Comparison of ENCODE assay signal across 18 cellular contexts in genomic region chr1:145987926-145988325, GRCh38. TPM values are rescaled to one million over a fixed set of nuclear protein-coding genes. Genes with fewer than 3 reads are reported as not detected.
DNase-seq lines count a peak whose midpoint lies in the region; ATAC-seq and TF ChIP-seq lines count a peak whose summit lies in the region.
"Had no signal": no experiment of that assay in that cellular context is flagged by ENCODE, and none has a peak within 500 bp of the region (broad histone marks: within the 10 kb centered on the region; RNA-seq: fewer than 3 reads in every experiment).

No MANE protein-coding gene starts in this region.

- WGBS in mammary epithelial cell (ENCODE audit: low coverage, missing lambda C conversion rate): 100% methylated on average over 1 of the region's 1 CpG
- 100% methylated on average over 1 of the region's 1 CpG for WGBS in transverse colon (ENCODE audit: low coverage in 1 of 2), 2 donors
- WGBS in aorta, 2 donors: 100% methylated on average over 1 of the region's 1 CpG

- H3K27ac ChIP-seq in mammary epithelial cell (ENCODE audit: insufficient read depth, low read depth, low read length): no peak overlapping the region
- H3K27ac ChIP-seq in transverse colon: peak overlapping the region; percentile 96 to 99 (median 98)
- H3K27ac ChIP-seq in aorta (ENCODE audit: low read depth in 1 of 2, low read length in 2 of 2): no peak overlapping the region
- H3K27ac ChIP-seq: prostate gland had no signal

- no peak overlapping the region for H3K9ac ChIP-seq in mammary epithelial cell (ENCODE audit: insufficient read depth, low read length)

- no peaks in the 10 kb centered on the region for H3K9me3 Mint-ChIP-seq in MCF 10A (ENCODE audit: unreplicated experiment)
- no peaks in the 10 kb centered on the region for H3K9me3 Mint-ChIP-seq in activated naive CD8-positive, alpha-beta T cell treated with anti-CD3 and anti-CD28 coated beads, Interleukin-2, amount 50 U/mL, for 24 hours
- H3K9me3 Mint-ChIP-seq in naive thymus-derived CD8-positive, alpha-beta T cell: peaks cover 0 to 3% (median 0%) of the 10 kb centered on the region in 9 donors
- H3K9me3 Mint-ChIP-seq: activated CD4-positive, alpha-beta T cell treated with anti-CD3 and anti-CD28 coated beads, Interleukin-2, amount 10 ng/mL, durations not matched to agents 24 days and 14 days; activated T-helper 2 cell treated with anti-CD3 and anti-CD28 coated beads, Interferon-gamma antibody, Interleukin-2, Interleukin-4, amounts not matched to agents 10 μg/mL and 5 μg/mL and 100 μg/mL, durations not matched to agents 14 hours and 24 hours and 36 hours; T-helper 2 cell treated with Interferon-gamma antibody and Interleukin-4, amounts not matched to agents 5 μg/mL and 100 μg/mL, for 36 hours had no signal

- ATAC-seq in activated naive CD8-positive, alpha-beta T cell treated with anti-CD3 and anti-CD28 coated beads, Interleukin-2, amount 50 U/mL, for 24 hours: no peak
- no peak for ATAC-seq in naive thymus-derived CD8-positive, alpha-beta T cell
- ATAC-seq in aorta (ENCODE audit: low FRiP score) (no peak), HG03039 (IDR thresholded peaks at IDR 0.05; ENCODE audit: unreplicated experiment) (no peak)

- no peak for DNase-seq in MCF 10A (ENCODE audit: unreplicated experiment)
- no peak for DNase-seq in mammary epithelial cell
- DNase-seq in activated naive CD8-positive, alpha-beta T cell treated with anti-CD3 and anti-CD28 coated beads, Interleukin-2, amount 50 U/mL, for 24 hours: no peak
- DNase-seq in naive thymus-derived CD8-positive, alpha-beta T cell: no peak
- no peak for DNase-seq in transverse colon
- no peak for DNase-seq in aorta
- no peak for DNase-seq in glomerular visceral epithelial cell (ENCODE audit: extremely low spot score)
- DNase-seq: activated CD4-positive, alpha-beta T cell treated with anti-CD3 and anti-CD28 coated beads, Interleukin-2, amount 10 ng/mL, durations not matched to agents 24 days and 14 days; MG63; NCI-H2029; NCI-H526 treated with DMSO at 0.1 percent for 48 hours had no signal

- H3K4me1 ChIP-seq in mammary epithelial cell (ENCODE audit: insufficient read depth, low read length) (peaks cover 26% of the 10 kb centered on the region), transverse colon (peaks cover 41 to 57% (median 47%) of the 10 kb centered on the region in 4 donors), aorta (ENCODE audit: control insufficient read depth in 1 of 2, insufficient read depth in 2 of 2, low read length in 2 of 2) (peaks cover 0 to 6% of the 10 kb centered on the region in 2 donors)
- H3K4me1 ChIP-seq: prostate gland had no signal

- H3K4me3 ChIP-seq in mammary epithelial cell (replicated peaks in 1 of 3; ENCODE audit: insufficient read depth in 1 of 3, low read depth in 2 of 3, low read length in 3 of 3): no peak overlapping the region
- H3K4me3 ChIP-seq in transverse colon: no peak overlapping the region
- H3K4me3 ChIP-seq in aorta (ENCODE audit: low read length in 2 of 2): no peak overlapping the region
- H3K4me3 ChIP-seq: MG63, prostate gland had no signal

- TF ChIP-seq CTCF in MCF 10A (IDR thresholded peaks at IDR 0.05; ENCODE audit: unreplicated experiment) (no peak), mammary epithelial cell (conservative IDR thresholded peaks at IDR 0.05 in 1 of 2, IDR thresholded peaks at IDR 0.05 in 1 of 2; ENCODE audit: extremely low read depth in 1 of 2, insufficient read depth in 1 of 2, low read depth in 1 of 2, low read length in 2 of 2) (no peak), transverse colon (IDR thresholded peaks at IDR 0.05) (no peak)

- in situ Hi-C loops in mammary epithelial cell (cut with MboI; ENCODE audit: low sequenced_read_pairs in 2 of 2) (no loop called here), transverse colon (cut with MboI; ENCODE audit: low pct_ligation_motif_present in 1 of 4, low pct_unique_long_range_greater_than_20kb in 1 of 4, low sequenced_read_pairs in 3 of 4) (no loop called here)

- peaks cover 46% of the 10 kb centered on the region for H3K4me1 Mint-ChIP-seq in MCF 10A (ENCODE audit: insufficient read depth, unreplicated experiment)
- peaks cover 62% of the 10 kb centered on the region for H3K4me1 Mint-ChIP-seq in activated naive CD8-positive, alpha-beta T cell treated with anti-CD3 and anti-CD28 coated beads, Interleukin-2, amount 50 U/mL, for 24 hours
- H3K4me1 Mint-ChIP-seq in naive thymus-derived CD8-positive, alpha-beta T cell: peaks cover 51 to 86% (median 80%) of the 10 kb centered on the region in 4 donors

- H3K4me2 ChIP-seq in mammary epithelial cell (ENCODE audit: insufficient read depth, low read depth, low read length): no peak overlapping the region

- TF ChIP-seq POLR2A in transverse colon (IDR thresholded peaks at IDR 0.05): peak; percentile 32

- H3K27me3 Mint-ChIP-seq in MCF 10A (ENCODE audit: insufficient read depth, unreplicated experiment): no peaks in the 10 kb centered on the region
- H3K27me3 Mint-ChIP-seq in activated naive CD8-positive, alpha-beta T cell treated with anti-CD3 and anti-CD28 coated beads, Interleukin-2, amount 50 U/mL, for 24 hours: no peaks in the 10 kb centered on the region
- no peaks in the 10 kb centered on the region for H3K27me3 Mint-ChIP-seq in naive thymus-derived CD8-positive, alpha-beta T cell
- H3K27me3 Mint-ChIP-seq: activated CD4-positive, alpha-beta T cell treated with anti-CD3 and anti-CD28 coated beads, Interleukin-2, amount 10 ng/mL, durations not matched to agents 24 days and 14 days had no signal

- H3K27me3 ChIP-seq in mammary epithelial cell (ENCODE audit: insufficient read depth, low read length): no peaks in the 10 kb centered on the region
- no peaks in the 10 kb centered on the region for H3K27me3 ChIP-seq in transverse colon
- H3K27me3 ChIP-seq in aorta (ENCODE audit: control insufficient read depth in 1 of 2, insufficient read depth in 2 of 2, low read length in 1 of 2): no peaks in the 10 kb centered on the region
- H3K27me3 ChIP-seq: MG63 had no signal

- POLR2A ChIA-PET in MCF 10A (lab: Yijun Ruan, JAX): interaction anchor here (0.9 to 28.8 kb wide), 7 partner anchors 1 to 96 kb away, joined by 3 to 1309 read pairs (median 4); partner anchors contain the start of genes ANKRD34A, POLR3GL and TXNIP
- POLR2A ChIA-PET in naive thymus-derived CD8-positive, alpha-beta T cell (lab: Charles Lee): interaction anchor here (1.1 to 30.6 kb wide), 6 partner anchors 1 to 129 kb away, joined by 3 to 1573 read pairs (median 236); partner anchors contain the start of genes ANKRD34A, LIX1L, PIAS3 and POLR3GL

- peak overlapping the region; percentile 7 for H3K27ac Mint-ChIP-seq in MCF 10A (ENCODE audit: low read depth, unreplicated experiment)
- H3K27ac Mint-ChIP-seq in activated naive CD8-positive, alpha-beta T cell treated with anti-CD3 and anti-CD28 coated beads, Interleukin-2, amount 50 U/mL, for 24 hours: peak overlapping the region; percentile 53
- peak overlapping the region in 6 of 10 donors; percentile 27 to 95 (median 82) for H3K27ac Mint-ChIP-seq in naive thymus-derived CD8-positive, alpha-beta T cell
- H3K27ac Mint-ChIP-seq: activated T-helper 2 cell treated with anti-CD3 and anti-CD28 coated beads, Interferon-gamma antibody, Interleukin-2, Interleukin-4, amounts not matched to agents 10 μg/mL and 5 μg/mL and 100 μg/mL, durations not matched to agents 14 hours and 24 hours and 36 hours had no signal

- peaks cover 1% of the 10 kb centered on the region for H3K79me2 ChIP-seq in mammary epithelial cell (ENCODE audit: insufficient read depth, low read length)

- intact Hi-C loops in MCF 10A (cut with micrococcal nuclease): no loop called here
- intact Hi-C loops in mammary epithelial cell (cut with micrococcal nuclease): no loop called here
- intact Hi-C loops in transverse colon (cut with DNase I; ENCODE audit: low total_unique reads): no loop called here
- intact Hi-C loops in aorta (cut with DNase I): no loop called here

- no peaks in the 10 kb centered on the region for H4K20me1 ChIP-seq in mammary epithelial cell (ENCODE audit: insufficient read depth, low read length)

- H2AFZ ChIP-seq in mammary epithelial cell (ENCODE audit: low read depth, low read length): no peak overlapping the region

- TF ChIP-seq EP300 in transverse colon (IDR thresholded peaks at IDR 0.05; ENCODE audit: low read depth): no peak

- BruUV-seq in MCF 10A (replicated peaks; lab: Mats Ljungman, UMichigan): no TSS peak
- BruUV-seq in mammary epithelial cell (replicated peaks; lab: Mats Ljungman, UMichigan): no TSS peak

- CTCF ChIA-PET in MCF 10A (lab: Yijun Ruan, JAX): interaction anchor here (1.2 to 24.2 kb wide), 5 partner anchors 10 to 96 kb away, joined by 3 to 773 read pairs (median 5); partner anchors contain the start of gene HJV
- CTCF ChIA-PET in mammary epithelial cell (lab: Charles Lee; ENCODE audit: low non-redundant PET): no interaction called here

- no peaks in the 10 kb centered on the region for H3K9me3 ChIP-seq in mammary epithelial cell (replicated peaks; ENCODE audit: insufficient read depth, low read length)
- H3K9me3 ChIP-seq in transverse colon: no peaks in the 10 kb centered on the region
- H3K9me3 ChIP-seq in aorta (ENCODE audit: control insufficient read depth, low read length): no peaks in the 10 kb centered on the region
- H3K9me3 ChIP-seq: MG63, prostate gland had no signal

- dilution Hi-C loops in mammary epithelial cell (cut with HindIII; ENCODE audit: low sequenced_read_pairs): no loop called here

- H3K36me3 Mint-ChIP-seq in MCF 10A (ENCODE audit: insufficient read depth, unreplicated experiment): peaks cover 48% of the 10 kb centered on the region
- peaks cover 10% of the 10 kb centered on the region for H3K36me3 Mint-ChIP-seq in activated naive CD8-positive, alpha-beta T cell treated with anti-CD3 and anti-CD28 coated beads, Interleukin-2, amount 50 U/mL, for 24 hours (ENCODE audit: low read depth)
- H3K36me3 Mint-ChIP-seq in naive thymus-derived CD8-positive, alpha-beta T cell: peaks cover 8 to 18% (median 16%) of the 10 kb centered on the region in 3 donors

- peaks cover 3% of the 10 kb centered on the region for H3K36me3 ChIP-seq in mammary epithelial cell (ENCODE audit: insufficient read depth, low read length)
- peaks cover 0 to 7% (median 4%) of the 10 kb centered on the region in 4 donors for H3K36me3 ChIP-seq in transverse colon
- H3K36me3 ChIP-seq in aorta (ENCODE audit: control insufficient read depth in 1 of 2, insufficient read depth in 2 of 2, low read length in 1 of 2): no peaks in the 10 kb centered on the region

- no peak overlapping the region for H3K4me3 Mint-ChIP-seq in MCF 10A (ENCODE audit: unreplicated experiment)
- no peak overlapping the region for H3K4me3 Mint-ChIP-seq in activated naive CD8-positive, alpha-beta T cell treated with anti-CD3 and anti-CD28 coated beads, Interleukin-2, amount 50 U/mL, for 24 hours
- H3K4me3 Mint-ChIP-seq in naive thymus-derived CD8-positive, alpha-beta T cell: peak overlapping the region in 4 of 10 donors; percentile 19 to 57 (median 32)
- H3K4me3 Mint-ChIP-seq: activated CD4-positive, alpha-beta T cell treated with anti-CD3 and anti-CD28 coated beads, Interleukin-2, amount 10 ng/mL, durations not matched to agents 24 days and 14 days; T-helper 2 cell treated with Interferon-gamma antibody and Interleukin-4, amounts not matched to agents 5 μg/mL and 100 μg/mL, for 36 hours had no signal

RNA-seq across cellular contexts. Expression of gene TXNIP, which starts 8.5 kb away (rescaled TPM):
- total RNA-seq in MCF 10A (2022) (576 and 599 TPM in 2 replicates), mammary epithelial cell (100 to 1,000 TPM in 1 of 2 donors, 10 to 100 TPM in 1; 92.8 to 355 TPM), transverse colon (1,000 to 10,000 TPM in 2 of 4 donors, 100 to 1,000 TPM in 2; 296 to 2,602 (median 982) TPM), aorta (100 to 1,000 TPM; 354 to 536 TPM)
- polyA plus RNA-seq in mammary epithelial cell (56.2 TPM), aorta (100 to 1,000 TPM in 1 of 2 donors, 10 to 100 TPM in 1; 83.1 to 169 TPM)
- 73.1 TPM for polyA minus RNA-seq in mammary epithelial cell
- total RNA-seq in naive thymus-derived CD8-positive, alpha-beta T cell: 100 to 1,000 TPM; 836 to 848 TPM
- polyA plus RNA-seq in naive thymus-derived CD8-positive, alpha-beta T cell: 1,000 to 10,000 TPM; 4,009 to 5,114 (median 5,016) TPM

RNA-seq across cellular contexts. Expression of gene POLR3GL, which starts 23.4 kb away (rescaled TPM):
- 17.6 and 20.9 TPM in 2 replicates for total RNA-seq in MCF 10A (2022)
- 10 to 100 TPM in 1 of 2 donors, 1 to 10 TPM in 1; 4.7 to 10.0 TPM for total RNA-seq in mammary epithelial cell
- 7.3 TPM for polyA plus RNA-seq in mammary epithelial cell
- polyA minus RNA-seq in mammary epithelial cell: 10.9 TPM
- total RNA-seq in naive thymus-derived CD8-positive, alpha-beta T cell: 10 to 100 TPM; 32.5 to 34.4 TPM
- 100 to 1,000 TPM in 1 of 3 donors, 10 to 100 TPM in 2; 98.4 to 101 (median 98.6) TPM for polyA plus RNA-seq in naive thymus-derived CD8-positive, alpha-beta T cell
- 10 to 100 TPM in 3 of 4 donors, 1 to 10 TPM in 1; 1.2 to 23.7 (median 14.4) TPM for total RNA-seq in transverse colon
- 10 to 100 TPM; 23.8 to 26.4 TPM for total RNA-seq in aorta
- polyA plus RNA-seq in aorta: 10 to 100 TPM; 73.4 to 89.0 TPM

RNA-seq across cellular contexts. Expression of gene ANKRD34A, which starts 23.6 kb away (rescaled TPM):
- 2.6 and 3.1 TPM in 2 replicates for total RNA-seq in MCF 10A (2022)
- 1 to 10 TPM; 1.3 to 1.6 TPM for total RNA-seq in mammary epithelial cell
- 1.1 TPM for polyA plus RNA-seq in mammary epithelial cell
- polyA minus RNA-seq in mammary epithelial cell: 0.21 TPM
- total RNA-seq in naive thymus-derived CD8-positive, alpha-beta T cell: 1 to 10 TPM in 1 of 2 experiments, under 1 TPM in 1; 0.96 to 1.6 TPM
- polyA plus RNA-seq in naive thymus-derived CD8-positive, alpha-beta T cell: under 1 TPM; 0.12 to 0.38 (median 0.25) TPM
- 1 to 10 TPM in 1 of 4 donors, under 1 TPM in 2, not detected in 1; 0.41 to 4.1 (median 0.64) TPM for total RNA-seq in transverse colon
- total RNA-seq in aorta: 1 to 10 TPM; 1.4 to 2.2 TPM
- polyA plus RNA-seq in aorta: 1 to 10 TPM in 1 of 2 donors, under 1 TPM in 1; 0.63 to 1.9 TPM

RNA-seq across cellular contexts. Expression of gene LIX1L, which starts 30.1 kb away (rescaled TPM):
- total RNA-seq in MCF 10A (2022) (40.1 and 42.1 TPM in 2 replicates), mammary epithelial cell (10 to 100 TPM; 16.0 TPM), transverse colon (10 to 100 TPM in 2 of 4 donors, 1 to 10 TPM in 2; 7.2 to 12.5 (median 9.8) TPM), aorta (10 to 100 TPM; 53.2 to 60.0 TPM)
- polyA plus RNA-seq in mammary epithelial cell (22.8 TPM), aorta (10 to 100 TPM; 18.0 to 29.3 TPM)
- 27.2 TPM for polyA minus RNA-seq in mammary epithelial cell
- total RNA-seq in naive thymus-derived CD8-positive, alpha-beta T cell: 10 to 100 TPM; 54.6 to 59.4 TPM
- polyA plus RNA-seq in naive thymus-derived CD8-positive, alpha-beta T cell: 10 to 100 TPM; 26.3 to 31.7 (median 29.3) TPM

RNA-seq across cellular contexts. Expression of gene HJV, which starts 33.6 kb away (rescaled TPM):
- total RNA-seq in MCF 10A (2022) (not detected in 2 replicates), mammary epithelial cell (not detected), transverse colon (under 1 TPM in 1 of 4 donors, not detected in 3; 0.27 TPM), aorta (not detected)
- polyA plus RNA-seq in mammary epithelial cell (not detected), aorta (not detected)
- not detected for polyA minus RNA-seq in mammary epithelial cell
- total RNA-seq in naive thymus-derived CD8-positive, alpha-beta T cell: not detected
- not detected for polyA plus RNA-seq in naive thymus-derived CD8-positive, alpha-beta T cell
- total RNA-seq: activated CD4-positive, alpha-beta T cell treated with anti-CD3 and anti-CD28 coated beads, Interleukin-2, amount 10 ng/mL, durations not matched to agents 24 days and 14 days; activated T-helper 2 cell treated with anti-CD3 and anti-CD28 coated beads, Interferon-gamma antibody, Interleukin-2, Interleukin-4, amounts not matched to agents 10 μg/mL and 5 μg/mL and 100 μg/mL, durations not matched to agents 14 hours and 24 hours and 36 hours; bronchial epithelial cell; frontal cortex had no signal
- polyA plus RNA-seq: AG04450 had no signal

Comparison
In these comparisons a context has a peak if more than half of its experiments do, and no peak if none do; other contexts are left out.
1. H3K27ac Mint-ChIP-seq: peak in every context shown above with its lines; median percentile 82 in naive thymus-derived CD8-positive, alpha-beta T cell; 53 in activated naive CD8-positive, alpha-beta T cell treated with anti-CD3 and anti-CD28 coated beads, Interleukin-2, amount 50 U/mL, for 24 hours; 7 in MCF 10A.
2. H3K27ac ChIP-seq: peak in transverse colon (4 of 4); none in mammary epithelial cell (single experiment) and aorta (0 of 2).